14 cellular contexts compared by ENCODE assay signal in genomic region chr11:123034587-123034986, GRCh38. TPM values are rescaled to one million over a fixed set of nuclear protein-coding genes. Genes with fewer than 3 reads are reported as not detected.
DNase-seq lines count a peak whose midpoint lies in the region; ATAC-seq and TF ChIP-seq lines count a peak whose summit lies in the region.
"Had no signal": no experiment of that assay in that cellular context is flagged by ENCODE, and none has a peak within 500 bp of the region (broad histone marks: within the 10 kb centered on the region; RNA-seq: fewer than 3 reads in every experiment).

No MANE protein-coding gene starts in this region.

- TF ChIP-seq CTCF in neutrophil (IDR thresholded peaks at IDR 0.05), result no peak

- H3K9me3 ChIP-seq in neutrophil, result no peaks in the 10 kb centered on the region
- H3K9me3 ChIP-seq: BE2C had no signal

- ATAC-seq in GM19463 (IDR thresholded peaks at IDR 0.05; ENCODE audit: unreplicated experiment), result no peak

- H3K4me1 ChIP-seq in neutrophil (ENCODE audit: control insufficient read depth in 1 of 2, insufficient read depth in 1 of 2, low read depth in 1 of 2, low read length in 1 of 2), result peaks cover 4 to 32% of the 10 kb centered on the region in 2 experiments

- no peak overlapping the region for H3K4me3 ChIP-seq in neutrophil (ENCODE audit: low read depth in 1 of 2, low read length in 1 of 2)

- peak overlapping the region; percentile 48 for H3K27ac ChIP-seq in neutrophil
- H3K27ac ChIP-seq: RWPE1 had no signal

- H3K27me3 ChIP-seq in neutrophil, result no peaks in the 10 kb centered on the region
- H3K27me3 ChIP-seq: BE2C had no signal

- H3K36me3 ChIP-seq in neutrophil, result no peaks in the 10 kb centered on the region
- H3K36me3 ChIP-seq: BE2C had no signal

- peak; percentile 33 for DNase-seq in HT1080 (ENCODE audit: low read depth)
- DNase-seq in NOMO-1 (lab: John Stamatoyannopoulos, UW; ENCODE audit: unreplicated experiment in 2 of 2), result peak; percentile 72 to 73
- DNase-seq in SKM-1 (lab: John Stamatoyannopoulos, UW; ENCODE audit: unreplicated experiment), result peak; percentile 87
- DNase-seq in HK-2 (ENCODE audit: unreplicated experiment), result no peak
- DNase-seq in activated CD4-positive, alpha-beta T cell treated with anti-CD3 and anti-CD28 coated beads for 4 hours, result no peak
- DNase-seq: BE2C; CD4-positive, alpha-beta memory T cell; H9; NCI-H1694; NCI-H2107; NCI-H345 had no signal

RNA-seq across cellular contexts. Expression of gene HSPA8, which starts 27.3 kb away (rescaled TPM):
- 5,006 and 6,052 TPM in 2 replicates for total RNA-seq in HT1080 (2014; rRNA removed; shearing (Covaris generic))
- 2,563 and 2,783 TPM in 2 replicates for polyA plus RNA-seq in HT1080 (2015; cell fraction: cytosol; rRNA removed)
- 4,802 and 5,461 TPM in 2 replicates for polyA plus RNA-seq in HT1080 (2015; cell fraction: nucleus; rRNA removed)

RNA-seq across cellular contexts. Expression of gene BSX, which starts 53.0 kb away (rescaled TPM):
- total RNA-seq in HT1080 (2014; rRNA removed; shearing (Covaris generic)), result not detected in 2 replicates
- not detected in 2 replicates for polyA plus RNA-seq in HT1080 (2015; cell fraction: cytosol; rRNA removed)
- polyA plus RNA-seq in HT1080 (2015; cell fraction: nucleus; rRNA removed), result not detected in 2 replicates
- total RNA-seq: CD4-positive, alpha-beta memory T cell; H9 had no signal
- polyA plus RNA-seq: CD4-positive, alpha-beta memory T cell had no signal

Comparison
In these comparisons a context has a peak if more than half of its experiments do, and no peak if none do; other contexts are left out.
1. DNase-seq: peak in HT1080 (single experiment), NOMO-1 (2 of 2) and SKM-1 (single experiment); none in HK-2 (single experiment) and activated CD4-positive, alpha-beta T cell treated with anti-CD3 and anti-CD28 coated beads for 4 hours (0 of 2).